In the genomic region with DNA sequence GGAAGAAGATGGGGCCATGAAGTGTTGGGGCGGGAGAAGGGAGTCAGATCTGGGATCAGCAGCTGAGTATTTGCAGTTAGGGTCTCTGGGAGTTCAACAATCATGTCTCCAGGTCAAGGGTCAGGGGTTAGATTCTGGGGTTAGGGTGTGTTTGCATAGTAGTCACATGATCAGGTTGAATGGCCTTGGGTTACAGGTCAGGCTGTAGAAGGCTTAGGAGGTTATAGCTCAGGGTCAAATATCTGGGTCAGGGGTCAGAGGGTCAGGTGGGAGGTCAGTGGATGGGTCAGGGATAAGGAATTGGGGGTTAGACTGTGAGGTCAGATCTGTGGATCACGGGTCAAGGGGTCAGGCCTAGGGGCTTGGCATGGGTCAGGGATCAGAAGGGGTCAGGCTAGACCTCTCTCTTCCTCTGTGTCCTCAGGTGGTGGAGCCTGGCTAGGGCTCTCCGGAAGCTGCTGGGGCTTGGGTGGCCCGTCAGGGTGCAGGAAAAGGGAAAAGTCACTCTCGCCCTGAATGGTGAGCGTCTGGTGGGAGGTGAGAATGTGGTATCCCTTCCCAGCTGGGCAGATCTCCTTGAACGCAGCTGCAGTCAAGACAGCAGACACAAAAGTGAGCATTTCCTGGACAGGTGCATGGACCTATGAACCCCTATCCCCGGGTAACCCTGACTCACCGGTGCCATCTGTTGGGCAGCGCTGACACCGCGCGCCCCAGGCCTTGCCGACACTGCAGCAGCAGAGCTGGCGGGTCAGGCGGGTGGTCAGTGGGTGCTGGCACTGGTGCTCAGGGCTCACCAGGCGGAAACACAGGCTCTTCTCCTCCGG, we compare ENCODE assay signal across 9 cellular contexts. TPM values are rescaled to one million over a fixed set of nuclear protein-coding genes. Genes with fewer than 3 reads are reported as not detected.
DNase-seq lines count a peak whose midpoint lies in the region; ATAC-seq and TF ChIP-seq lines count a peak whose summit lies in the region.
"Had no signal": no experiment of that assay in that cellular context is flagged by ENCODE, and none has a peak within 500 bp of the region (broad histone marks: within the 10 kb centered on the region; RNA-seq: fewer than 3 reads in every experiment).

No MANE protein-coding gene starts in this region.

- TF ChIP-seq EP300 in sigmoid colon (IDR thresholded peaks at IDR 0.05): no peak

- H3K36me3 Mint-ChIP-seq in activated CD4-positive, alpha-beta T cell treated with anti-CD3 and anti-CD28 coated beads for 36 hours (ENCODE audit: low read depth): peaks cover 23% of the 10 kb centered on the region

- intact Hi-C loops in activated CD4-positive, alpha-beta T cell treated with anti-CD3 and anti-CD28 coated beads for 36 hours (cut with DNase I, micrococcal nuclease): loop anchor here in 1 of 2 experiments (5.0 kb wide), 1 partner anchor 1784 kb away; the partner anchor contains the start of gene ZFTA
- intact Hi-C loops in sigmoid colon (cut with DNase I): no loop called here

- in situ Hi-C loops in KBM-7 (cut with MboI; ENCODE audit: low pct_unique_long_range_greater_than_20kb, low sequenced_read_pairs): no loop called here
- in situ Hi-C loops in brain microvascular endothelial cell (cut with HindIII; ENCODE audit: low pct_ligation_motif_present, low sequenced_read_pairs): no loop called here

- no peaks in the 10 kb centered on the region for H3K9me3 ChIP-seq in sigmoid colon

- H3K4me1 ChIP-seq in sigmoid colon: peaks cover 0 to 50% (median 31%) of the 10 kb centered on the region in 4 donors

- CTCF ChIA-PET in activated CD4-positive, alpha-beta T cell treated with anti-CD3 and anti-CD28 coated beads for 36 hours (lab: Charles Lee): interaction anchor here (0.5 to 2.3 kb wide), 7 partner anchors 10 to 257 kb away, joined by 3 to 5 read pairs (median 4); partner anchors contain the start of genes EHBP1L1 and SCYL1

- H3K4me1 Mint-ChIP-seq in activated CD4-positive, alpha-beta T cell treated with anti-CD3 and anti-CD28 coated beads for 36 hours: peaks cover 70% of the 10 kb centered on the region

- no peaks in the 10 kb centered on the region for H3K27me3 Mint-ChIP-seq in activated CD4-positive, alpha-beta T cell treated with anti-CD3 and anti-CD28 coated beads for 36 hours

- H3K27ac Mint-ChIP-seq in activated CD4-positive, alpha-beta T cell treated with anti-CD3 and anti-CD28 coated beads for 36 hours: peak overlapping the region; percentile 59

- H3K9me3 Mint-ChIP-seq in activated CD4-positive, alpha-beta T cell treated with anti-CD3 and anti-CD28 coated beads for 36 hours (ENCODE audit: low read depth): no peaks in the 10 kb centered on the region

- no peak overlapping the region for H3K4me3 Mint-ChIP-seq in activated CD4-positive, alpha-beta T cell treated with anti-CD3 and anti-CD28 coated beads for 36 hours

- H3K27me3 ChIP-seq in brain microvascular endothelial cell (replicated peaks) (no peaks in the 10 kb centered on the region), sigmoid colon (no peaks in the 10 kb centered on the region)

- POLR2A ChIA-PET in activated CD4-positive, alpha-beta T cell treated with anti-CD3 and anti-CD28 coated beads for 36 hours (lab: Charles Lee): no interaction called here

- H3K36me3 ChIP-seq in brain microvascular endothelial cell (replicated peaks): peaks cover 63% of the 10 kb centered on the region
- H3K36me3 ChIP-seq in sigmoid colon: peaks cover 11 to 55% (median 31%) of the 10 kb centered on the region in 4 donors

- TF ChIP-seq CTCF in brain microvascular endothelial cell (IDR thresholded peaks at IDR 0.05; ENCODE audit: low read depth, low read length, missing control alignments) (peak; percentile 66), sigmoid colon (IDR thresholded peaks at IDR 0.05) (peak in 1 of 4 experiments; percentile 27)

- TF ChIP-seq POLR2A in sigmoid colon (IDR thresholded peaks at IDR 0.05): no peak

- WGBS in sigmoid colon, 2 donors: 13 to 33% methylated on average over 18 of the region's 18 CpGs

- ATAC-seq in activated CD4-positive, alpha-beta T cell treated with anti-CD3 and anti-CD28 coated beads for 36 hours: peak; percentile 51
- ATAC-seq in HG03280 (IDR thresholded peaks at IDR 0.05; ENCODE audit: unreplicated experiment): no peak

- peak; percentile 79 for DNase-seq in activated CD4-positive, alpha-beta T cell treated with anti-CD3 and anti-CD28 coated beads for 36 hours
- DNase-seq in activated CD4-positive, alpha-beta T cell treated with anti-CD3 and anti-CD28 coated beads for 1 hour: no peak
- DNase-seq in KBM-7: peak; percentile 61
- peak; percentile 67 for DNase-seq in SK-N-DZ (ENCODE audit: low spot score)
- DNase-seq in brain microvascular endothelial cell: no peak
- DNase-seq in lung microvascular endothelial cell (ENCODE audit: low read depth in 2 of 2): peak; percentile 47 to 63
- no peak for DNase-seq in sigmoid colon

- H3K27ac ChIP-seq in brain microvascular endothelial cell (no peak overlapping the region), sigmoid colon (peak overlapping the region in 2 of 4 donors; percentile 2 to 18)
- H3K27ac ChIP-seq: epithelial cell of prostate had no signal

- H3K4me3 ChIP-seq in brain microvascular endothelial cell (ENCODE audit: low read depth, low read length) (no peak overlapping the region), sigmoid colon (no peak overlapping the region)

RNA-seq across cellular contexts. Expression of gene LTBP3, which starts 6.4 kb away (rescaled TPM):
- total RNA-seq in activated CD4-positive, alpha-beta T cell treated with anti-CD3 and anti-CD28 coated beads for 36 hours: 10 to 100 TPM; 57.8 to 72.7 TPM
- polyA plus RNA-seq in SK-N-DZ (2014; cell fraction: cytosol; rRNA removed): 7.7 and 11.5 TPM in 2 replicates
- polyA plus RNA-seq in SK-N-DZ (2014; cell fraction: nucleus; rRNA removed): 41.4 and 60.9 TPM in 2 replicates
- 20.5 and 23.0 TPM in 2 replicates for total RNA-seq in lung microvascular endothelial cell
- 100 to 1,000 TPM in 2 of 4 donors, 10 to 100 TPM in 2; 79.6 to 268 (median 117) TPM for total RNA-seq in sigmoid colon
- 10 to 100 TPM in 1 of 3 donors, 1 to 10 TPM in 2; 3.9 to 34.0 (median 9.6) TPM for polyA plus RNA-seq in sigmoid colon

RNA-seq across cellular contexts. Expression of gene ZNRD2, which starts 18.5 kb away (rescaled TPM):
- total RNA-seq in activated CD4-positive, alpha-beta T cell treated with anti-CD3 and anti-CD28 coated beads for 36 hours: 10 to 100 TPM; 50.7 to 56.4 TPM
- 68.9 and 74.6 TPM in 2 replicates for polyA plus RNA-seq in SK-N-DZ (2014; cell fraction: cytosol; rRNA removed)
- 51.2 and 87.1 TPM in 2 replicates for polyA plus RNA-seq in SK-N-DZ (2014; cell fraction: nucleus; rRNA removed)
- total RNA-seq in lung microvascular endothelial cell (30.8 and 32.7 TPM in 2 replicates), sigmoid colon (10 to 100 TPM; 24.9 to 61.0 (median 58.5) TPM)
- 10 to 100 TPM; 30.7 to 52.6 (median 36.6) TPM for polyA plus RNA-seq in sigmoid colon

RNA-seq across cellular contexts. Expression of gene FAM89B, which starts 20.6 kb away (rescaled TPM):
- total RNA-seq in activated CD4-positive, alpha-beta T cell treated with anti-CD3 and anti-CD28 coated beads for 36 hours: 10 to 100 TPM; 12.8 to 22.7 TPM
- 59.4 and 85.8 TPM in 2 replicates for polyA plus RNA-seq in SK-N-DZ (2014; cell fraction: cytosol; rRNA removed)
- polyA plus RNA-seq in SK-N-DZ (2014; cell fraction: nucleus; rRNA removed): 44.3 and 61.6 TPM in 2 replicates
- 17.7 and 23.2 TPM in 2 replicates for total RNA-seq in lung microvascular endothelial cell
- 10 to 100 TPM; 61.2 to 96.7 (median 91.6) TPM for total RNA-seq in sigmoid colon
- polyA plus RNA-seq in sigmoid colon: 10 to 100 TPM; 34.0 to 63.3 (median 38.4) TPM

RNA-seq across cellular contexts. Expression of gene EHBP1L1, which starts 24.1 kb away (rescaled TPM):
- total RNA-seq in activated CD4-positive, alpha-beta T cell treated with anti-CD3 and anti-CD28 coated beads for 36 hours: 10 to 100 TPM; 88.3 to 98.8 TPM
- 4.4 and 10.3 TPM in 2 replicates for polyA plus RNA-seq in SK-N-DZ (2014; cell fraction: cytosol; rRNA removed)
- polyA plus RNA-seq in SK-N-DZ (2014; cell fraction: nucleus; rRNA removed): 6.3 and 10.7 TPM in 2 replicates
- total RNA-seq in lung microvascular endothelial cell: 2.0 and 4.8 TPM in 2 replicates
- total RNA-seq in sigmoid colon: 100 to 1,000 TPM; 148 to 366 (median 194) TPM
- polyA plus RNA-seq in sigmoid colon: 10 to 100 TPM; 31.2 to 71.2 (median 71.2) TPM

RNA-seq across cellular contexts. Expression of gene SCYL1, which starts 26.9 kb away (rescaled TPM):
- 10 to 100 TPM; 66.5 to 78.8 TPM for total RNA-seq in activated CD4-positive, alpha-beta T cell treated with anti-CD3 and anti-CD28 coated beads for 36 hours
- 32.7 and 42.1 TPM in 2 replicates for polyA plus RNA-seq in SK-N-DZ (2014; cell fraction: cytosol; rRNA removed)
- 92.4 and 96.0 TPM in 2 replicates for polyA plus RNA-seq in SK-N-DZ (2014; cell fraction: nucleus; rRNA removed)
- 36.6 and 46.6 TPM in 2 replicates for total RNA-seq in lung microvascular endothelial cell
- 100 to 1,000 TPM in 1 of 4 donors, 10 to 100 TPM in 3; 67.1 to 100 (median 77.7) TPM for total RNA-seq in sigmoid colon
- polyA plus RNA-seq in sigmoid colon: 10 to 100 TPM; 57.3 to 66.1 (median 61.7) TPM

Comparison
In these comparisons a context has a peak if more than half of its experiments do, and no peak if none do; other contexts are left out.
1. DNase-seq: peak in activated CD4-positive, alpha-beta T cell treated with anti-CD3 and anti-CD28 coated beads for 36 hours (single experiment), KBM-7 (single experiment), SK-N-DZ (single experiment) and lung microvascular endothelial cell (2 of 2); none in activated CD4-positive, alpha-beta T cell treated with anti-CD3 and anti-CD28 coated beads for 1 hour (single experiment), brain microvascular endothelial cell (single experiment) and sigmoid colon (single experiment).